ENCODE assay signal across 29 cellular contexts in the genomic region with DNA sequence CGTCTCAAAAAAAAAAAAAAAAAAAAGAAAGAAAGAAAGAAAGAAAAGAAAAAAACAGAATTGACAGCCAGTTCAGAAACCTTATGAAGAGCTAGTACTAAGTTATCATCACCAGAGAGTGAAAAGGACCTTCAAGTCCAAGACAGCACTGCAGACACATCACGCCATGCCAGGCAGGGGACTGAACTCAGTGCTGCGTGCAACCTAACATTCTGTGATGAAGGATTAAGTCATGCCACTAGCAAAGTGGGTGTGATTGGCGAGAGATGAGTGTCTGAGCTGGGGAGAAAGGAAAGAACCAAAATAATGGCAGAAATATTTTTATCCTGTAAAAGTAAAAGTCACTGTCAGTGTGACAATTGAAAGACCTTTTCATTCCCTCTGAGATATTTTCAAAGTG.
"Had no signal": no experiment of that assay in that cellular context is flagged by ENCODE, and none has a peak within 500 bp of the region (broad histone marks: within the 10 kb centered on the region; RNA-seq: fewer than 3 reads in every experiment).

No MANE protein-coding gene starts in this region.

- H3K27ac Mint-ChIP-seq: dendritic cell treated with granulocyte-macrophage colony-stimulating factor and Interleukin-4, amounts not matched to agents 40 ng/mL and 50 ng/mL, for 4 days; endodermal cell; mesothelial cell of epicardium; natural killer cell treated with Interleukin-12 subunit alpha and Interleukin-12 subunit beta and Interleukin-15 and Interleukin-18, amount 100 ng/mL, for 72 hours; stimulated activated naive B cell treated with anti-CD40 and anti-IgM and Interleukin-4, amounts not matched to agents 10 μg/mL and 1 μg/mL and 100 μg/mL, for 72 hours; stimulated activated naive CD8-positive, alpha-beta T cell treated with anti-CD3 and anti-CD28 coated beads, Interleukin-15, Interleukin-2, amounts not matched to agents 100 ng/mL and 50 ng/mL, for 24 hours had no signal

- DNase-seq: colonic mucosa; effector CD8-positive, alpha-beta T cell; endodermal cell; foreskin fibroblast; gastrocnemius medialis; heart left ventricle; kidney; mesenchymal stem cell; mucosa of descending colon; naive B cell; nucleus accumbens; pancreas; right lobe of liver; small intestine; stimulated activated CD4-positive, alpha-beta T cell treated with anti-CD3 and anti-CD28 coated beads, Interleukin-15, amount 100 ng/mL, for 24 hours; stimulated activated CD4-positive, alpha-beta T cell treated with anti-CD3 and anti-CD28 coated beads, Interleukin-2, amount 100 ng/mL, for 48 hours; stimulated activated naive B cell treated with anti-CD40 and anti-IgM and Interleukin-4, amounts not matched to agents 10 μg/mL and 1 μg/mL and 100 μg/mL, for 72 hours; transverse colon; upper lobe of right lung; uterus had no signal

- H3K9me3 ChIP-seq: colonic mucosa, gastrocnemius medialis, heart left ventricle, mucosa of descending colon, pancreas, right lobe of liver, transverse colon, upper lobe of right lung, uterus had no signal

- H3K4me1 ChIP-seq: colonic mucosa, gastrocnemius medialis, pancreas, right lobe of liver had no signal

- H3K4me3 Mint-ChIP-seq: dendritic cell treated with granulocyte-macrophage colony-stimulating factor and Interleukin-4, amounts not matched to agents 40 ng/mL and 50 ng/mL, for 4 days; endodermal cell; mesothelial cell of epicardium; natural killer cell treated with Interleukin-12 subunit alpha and Interleukin-12 subunit beta and Interleukin-15 and Interleukin-18, amount 100 ng/mL, for 72 hours; stimulated activated naive B cell treated with anti-CD40 and anti-IgM and Interleukin-4, amounts not matched to agents 10 μg/mL and 1 μg/mL and 100 μg/mL, for 72 hours; stimulated activated naive CD8-positive, alpha-beta T cell treated with anti-CD3 and anti-CD28 coated beads, Interleukin-15, Interleukin-2, amounts not matched to agents 100 ng/mL and 50 ng/mL, for 24 hours had no signal

- H3K9me3 Mint-ChIP-seq: dendritic cell treated with granulocyte-macrophage colony-stimulating factor and Interleukin-4, amounts not matched to agents 40 ng/mL and 50 ng/mL, for 4 days; endodermal cell; mesothelial cell of epicardium; naive B cell; natural killer cell treated with Interleukin-12 subunit alpha and Interleukin-12 subunit beta and Interleukin-15 and Interleukin-18, amount 100 ng/mL, for 72 hours; stimulated activated naive B cell treated with anti-CD40 and anti-IgM and Interleukin-4, amounts not matched to agents 10 μg/mL and 1 μg/mL and 100 μg/mL, for 72 hours; stimulated activated naive CD8-positive, alpha-beta T cell treated with anti-CD3 and anti-CD28 coated beads, Interleukin-15, Interleukin-2, amounts not matched to agents 100 ng/mL and 50 ng/mL, for 24 hours had no signal

- H2AFZ ChIP-seq: hepatocyte had no signal

- H3K36me3 Mint-ChIP-seq: mesothelial cell of epicardium; naive B cell; natural killer cell treated with Interleukin-12 subunit alpha and Interleukin-12 subunit beta and Interleukin-15 and Interleukin-18, amount 100 ng/mL, for 72 hours; stimulated activated naive B cell treated with anti-CD40 and anti-IgM and Interleukin-4, amounts not matched to agents 10 μg/mL and 1 μg/mL and 100 μg/mL, for 72 hours had no signal

- H3K4me1 Mint-ChIP-seq: naive B cell; stimulated activated naive B cell treated with anti-CD40 and anti-IgM and Interleukin-4, amounts not matched to agents 10 μg/mL and 1 μg/mL and 100 μg/mL, for 72 hours had no signal

- H3K27ac ChIP-seq: colonic mucosa, epithelial cell of prostate, gastrocnemius medialis, heart left ventricle, hepatocyte, pancreas, right lobe of liver, transverse colon, upper lobe of right lung had no signal

- H3K4me2 ChIP-seq: hepatocyte had no signal

- H3K36me3 ChIP-seq: colonic mucosa, gastrocnemius medialis, heart left ventricle, pancreas, right lobe of liver, transverse colon, upper lobe of right lung, uterus had no signal

- ATAC-seq: esophagus mucosa; gastrocnemius medialis; heart left ventricle; left lobe of liver; mucosa of descending colon; natural killer cell treated with Interleukin-12 subunit alpha and Interleukin-12 subunit beta and Interleukin-15 and Interleukin-18, amount 100 ng/mL, for 72 hours; pancreas; right lobe of liver; stimulated activated naive B cell treated with anti-CD40 and anti-IgM and Interleukin-4, amounts not matched to agents 10 μg/mL and 1 μg/mL and 100 μg/mL, for 72 hours; upper lobe of right lung had no signal

- H3K27me3 ChIP-seq: colonic mucosa, gastrocnemius medialis, heart left ventricle, hepatocyte, pancreas, right lobe of liver, transverse colon, upper lobe of right lung, uterus had no signal

- H3K4me3 ChIP-seq: colonic mucosa, gastrocnemius medialis, heart left ventricle, hepatocyte, lung, mucosa of descending colon, pancreas, right lobe of liver, transverse colon, upper lobe of right lung, uterus had no signal
